In the genomic region with DNA sequence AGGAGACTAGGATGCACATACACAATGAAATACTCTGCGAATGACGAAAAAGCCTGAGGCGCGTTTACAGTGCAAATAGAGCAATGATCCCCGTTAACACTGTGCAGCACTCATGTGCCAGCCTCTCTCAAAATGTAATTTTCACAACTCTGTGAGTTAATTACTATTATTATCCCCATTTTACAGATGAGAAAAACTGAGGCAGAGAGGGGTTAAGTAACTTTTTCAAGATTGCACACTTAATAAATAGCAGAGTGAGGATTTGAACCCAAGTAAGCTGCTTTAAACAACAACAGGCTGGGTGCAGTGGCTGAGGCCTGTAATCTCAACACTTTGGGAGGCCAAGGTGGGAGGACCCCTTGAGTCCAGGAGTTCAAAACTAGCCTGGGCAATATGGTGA, we compare ENCODE assay signal across 39 cellular contexts. TPM values are rescaled to one million over a fixed set of nuclear protein-coding genes. Genes with fewer than 3 reads are reported as not detected.
"Had no signal": no experiment of that assay in that cellular context is flagged by ENCODE, and none has a peak within 500 bp of the region (broad histone marks: within the 10 kb centered on the region; RNA-seq: fewer than 3 reads in every experiment).

No MANE protein-coding gene starts in this region.

- ATAC-seq: activated CD4-positive, alpha-beta T cell treated with anti-CD3 and anti-CD28 coated beads for 36 hours; activated CD8-positive, alpha-beta memory T cell treated with anti-CD3 and anti-CD28 coated beads, Interleukin-2, amount 10 ng/mL, durations not matched to agents 7 days and 5 days; activated CD8-positive, alpha-beta T cell treated with anti-CD3 and anti-CD28 coated beads, Interleukin-2, amount 10 ng/mL, durations not matched to agents 7 days and 5 days; foreskin keratinocyte; gastrocnemius medialis; heart left ventricle; T-helper 17 cell had no signal

- H3K27ac Mint-ChIP-seq: activated CD4-positive, alpha-beta memory T cell treated with anti-CD3 and anti-CD28 coated beads for 36 hours; activated CD4-positive, alpha-beta T cell treated with anti-CD3 and anti-CD28 coated beads for 36 hours; activated CD4-positive, alpha-beta T cell treated with anti-CD3 and anti-CD28 coated beads, Interleukin-2, amount 10 ng/mL, durations not matched to agents 24 days and 14 days; activated CD8-positive, alpha-beta memory T cell treated with anti-CD3 and anti-CD28 coated beads, Interleukin-2, amount 10 ng/mL, durations not matched to agents 7 days and 5 days; activated CD8-positive, alpha-beta T cell treated with anti-CD3 and anti-CD28 coated beads, Interleukin-2, amount 10 ng/mL, durations not matched to agents 7 days and 5 days; activated naive CD4-positive, alpha-beta T cell treated with anti-CD3 and anti-CD28 coated beads for 36 hours; activated naive CD4-positive, alpha-beta T cell treated with anti-CD3 and anti-CD28 coated beads, Interleukin-2, amount 50 U/mL, for 24 hours; activated naive CD8-positive, alpha-beta T cell treated with anti-CD3 and anti-CD28 coated beads, Interleukin-2, amount 10 ng/mL, durations not matched to agents 7 days and 5 days; activated T-helper 1 cell treated with anti-CD3 and anti-CD28 coated beads, Interleukin-12 subunit alpha, Interleukin-12 subunit beta, Interleukin-2, Interleukin-4 antibody, amounts not matched to agents 30 ng/mL and 10 ng/mL and 1 ng/mL, durations not matched to agents 14 hours and 24 hours and 36 hours; activated T-helper 2 cell treated with anti-CD3 and anti-CD28 coated beads, Interferon-gamma antibody, Interleukin-2, Interleukin-4, amounts not matched to agents 10 μg/mL and 5 μg/mL and 100 μg/mL, durations not matched to agents 14 hours and 24 hours and 36 hours; T-helper 17 cell; T-helper 2 cell treated with Interferon-gamma antibody and Interleukin-4, amounts not matched to agents 5 μg/mL and 100 μg/mL, for 36 hours had no signal

- H3K4me3 ChIP-seq: ascending aorta, breast epithelium, cardiac muscle cell, colonic mucosa, esophagus muscularis mucosa, gastrocnemius medialis, heart left ventricle had no signal

- H3K36me3 ChIP-seq: ascending aorta, breast epithelium, cardiac muscle cell, colonic mucosa, esophagus muscularis mucosa, gastrocnemius medialis, heart left ventricle, WERI-Rb-1 had no signal

- FAIRE-seq: endometrium, endothelial cell of umbilical vein had no signal

- H3K4me1 Mint-ChIP-seq: activated CD4-positive, alpha-beta T cell treated with anti-CD3 and anti-CD28 coated beads for 36 hours; activated CD4-positive, alpha-beta T cell treated with anti-CD3 and anti-CD28 coated beads, Interleukin-2, amount 10 ng/mL, durations not matched to agents 24 days and 14 days; activated CD8-positive, alpha-beta memory T cell treated with anti-CD3 and anti-CD28 coated beads, Interleukin-2, amount 10 ng/mL, durations not matched to agents 7 days and 5 days; activated naive CD4-positive, alpha-beta T cell treated with anti-CD3 and anti-CD28 coated beads, Interleukin-2, amount 50 U/mL, for 24 hours; activated naive CD8-positive, alpha-beta T cell treated with anti-CD3 and anti-CD28 coated beads, Interleukin-2, amount 10 ng/mL, durations not matched to agents 7 days and 5 days had no signal

- H3K4me3 Mint-ChIP-seq: activated CD4-positive, alpha-beta memory T cell treated with anti-CD3 and anti-CD28 coated beads for 36 hours; activated CD4-positive, alpha-beta T cell treated with anti-CD3 and anti-CD28 coated beads for 36 hours; activated CD4-positive, alpha-beta T cell treated with anti-CD3 and anti-CD28 coated beads, Interleukin-2, amount 10 ng/mL, durations not matched to agents 24 days and 14 days; activated CD8-positive, alpha-beta memory T cell treated with anti-CD3 and anti-CD28 coated beads, Interleukin-2, amount 10 ng/mL, durations not matched to agents 7 days and 5 days; activated CD8-positive, alpha-beta T cell treated with anti-CD3 and anti-CD28 coated beads, Interleukin-2, amount 10 ng/mL, durations not matched to agents 7 days and 5 days; activated naive CD4-positive, alpha-beta T cell treated with anti-CD3 and anti-CD28 coated beads for 36 hours; activated naive CD4-positive, alpha-beta T cell treated with anti-CD3 and anti-CD28 coated beads, Interleukin-2, amount 50 U/mL, for 24 hours; activated naive CD8-positive, alpha-beta T cell treated with anti-CD3 and anti-CD28 coated beads, Interleukin-2, amount 10 ng/mL, durations not matched to agents 7 days and 5 days; activated T-helper 1 cell treated with anti-CD3 and anti-CD28 coated beads, Interleukin-12 subunit alpha, Interleukin-12 subunit beta, Interleukin-2, Interleukin-4 antibody, amounts not matched to agents 30 ng/mL and 10 ng/mL and 1 ng/mL, durations not matched to agents 14 hours and 24 hours and 36 hours; brain; T-helper 17 cell; T-helper 2 cell treated with Interferon-gamma antibody and Interleukin-4, amounts not matched to agents 5 μg/mL and 100 μg/mL, for 36 hours had no signal

- H3K27me3 Mint-ChIP-seq: activated naive CD4-positive, alpha-beta T cell treated with anti-CD3 and anti-CD28 coated beads, Interleukin-2, amount 50 U/mL, for 24 hours had no signal

- H3K9me3 Mint-ChIP-seq: activated CD4-positive, alpha-beta memory T cell treated with anti-CD3 and anti-CD28 coated beads for 36 hours; activated CD4-positive, alpha-beta T cell treated with anti-CD3 and anti-CD28 coated beads, Interleukin-2, amount 10 ng/mL, durations not matched to agents 24 days and 14 days; activated naive CD4-positive, alpha-beta T cell treated with anti-CD3 and anti-CD28 coated beads for 36 hours; activated naive CD4-positive, alpha-beta T cell treated with anti-CD3 and anti-CD28 coated beads, Interleukin-2, amount 50 U/mL, for 24 hours; activated naive CD8-positive, alpha-beta T cell treated with anti-CD3 and anti-CD28 coated beads, Interleukin-2, amount 10 ng/mL, durations not matched to agents 7 days and 5 days; activated T-helper 1 cell treated with anti-CD3 and anti-CD28 coated beads, Interleukin-12 subunit alpha, Interleukin-12 subunit beta, Interleukin-2, Interleukin-4 antibody, amounts not matched to agents 30 ng/mL and 10 ng/mL and 1 ng/mL, durations not matched to agents 14 hours and 24 hours and 36 hours; activated T-helper 2 cell treated with anti-CD3 and anti-CD28 coated beads, Interferon-gamma antibody, Interleukin-2, Interleukin-4, amounts not matched to agents 10 μg/mL and 5 μg/mL and 100 μg/mL, durations not matched to agents 14 hours and 24 hours and 36 hours; T-helper 2 cell treated with Interferon-gamma antibody and Interleukin-4, amounts not matched to agents 5 μg/mL and 100 μg/mL, for 36 hours had no signal

- H3K27ac ChIP-seq: ascending aorta, breast epithelium, cardiac muscle cell, colonic mucosa, esophagus muscularis mucosa, foreskin keratinocyte, gastrocnemius medialis, heart left ventricle, WERI-Rb-1 had no signal

- DNase-seq: activated CD4-positive, alpha-beta memory T cell treated with anti-CD3 and anti-CD28 coated beads for 36 hours; activated CD4-positive, alpha-beta T cell treated with anti-CD3 and anti-CD28 coated beads for 36 hours; activated CD4-positive, alpha-beta T cell treated with anti-CD3 and anti-CD28 coated beads, Interleukin-2, amount 10 ng/mL, durations not matched to agents 24 days and 14 days; activated CD4-positive, CD25-positive, alpha-beta regulatory T cell; activated CD4-positive, CD25-positive, alpha-beta regulatory T cell treated with anti-CD3 and anti-CD28 coated beads, Interleukin-2, amount 50 U/mL, for 72 hours; activated CD8-positive, alpha-beta memory T cell treated with anti-CD3 and anti-CD28 coated beads, Interleukin-2, amount 10 ng/mL, durations not matched to agents 7 days and 5 days; activated CD8-positive, alpha-beta memory T cell treated with anti-CD3 and anti-CD28 coated beads, Interleukin-2, amount 50 U/mL, for 4 hours; activated CD8-positive, alpha-beta T cell treated with anti-CD3 and anti-CD28 coated beads, Interleukin-2, amount 10 ng/mL, durations not matched to agents 7 days and 5 days; activated effector memory CD4-positive, alpha-beta T cell treated with anti-CD3 and anti-CD28 coated beads, Interleukin-2, amount 50 U/mL, for 16 hours; activated naive CD4-positive, alpha-beta T cell treated with anti-CD3 and anti-CD28 coated beads for 36 hours; activated naive CD8-positive, alpha-beta T cell treated with anti-CD3 and anti-CD28 coated beads, Interleukin-2, amount 10 ng/mL, durations not matched to agents 7 days and 5 days; activated T-cell treated with anti-CD3 and anti-CD28 coated beads, Interleukin-2, amount 50 U/mL, for 1 hour; activated T-cell treated with anti-CD3 and anti-CD28 coated beads, Interleukin-2, amount 50 U/mL, for 48 hours; central memory CD4-positive, alpha-beta T cell; cerebellar nuclear complex; colonic mucosa; effector CD8-positive, alpha-beta T cell; foreskin keratinocyte; gastrocnemius medialis; glutamatergic neuron; heart left ventricle; T-helper 1 cell; T-helper 17 cell; T1000; WERI-Rb-1 had no signal

- H3K27me3 ChIP-seq: ascending aorta, breast epithelium, cardiac muscle cell, colonic mucosa, esophagus muscularis mucosa, foreskin keratinocyte, gastrocnemius medialis, heart left ventricle had no signal

- H3K9me3 ChIP-seq: ascending aorta, breast epithelium, colonic mucosa, esophagus muscularis mucosa, gastrocnemius medialis, heart left ventricle had no signal

- H3K4me1 ChIP-seq: ascending aorta, breast epithelium, colonic mucosa, esophagus muscularis mucosa, gastrocnemius medialis had no signal

- H3K36me3 Mint-ChIP-seq: activated CD4-positive, alpha-beta memory T cell treated with anti-CD3 and anti-CD28 coated beads for 36 hours; activated CD8-positive, alpha-beta memory T cell treated with anti-CD3 and anti-CD28 coated beads, Interleukin-2, amount 10 ng/mL, durations not matched to agents 7 days and 5 days; activated naive CD4-positive, alpha-beta T cell treated with anti-CD3 and anti-CD28 coated beads, Interleukin-2, amount 50 U/mL, for 24 hours; activated naive CD8-positive, alpha-beta T cell treated with anti-CD3 and anti-CD28 coated beads, Interleukin-2, amount 10 ng/mL, durations not matched to agents 7 days and 5 days; brain had no signal

RNA-seq across cellular contexts. Expression of gene SYT12, which starts 21.6 kb away (rescaled TPM):
- total RNA-seq: activated CD4-positive, alpha-beta memory T cell treated with anti-CD3 and anti-CD28 coated beads for 36 hours; activated CD4-positive, alpha-beta T cell treated with anti-CD3 and anti-CD28 coated beads, Interleukin-2, amount 10 ng/mL, durations not matched to agents 24 days and 14 days; activated CD8-positive, alpha-beta memory T cell treated with anti-CD3 and anti-CD28 coated beads for 36 hours; activated CD8-positive, alpha-beta memory T cell treated with anti-CD3 and anti-CD28 coated beads, Interleukin-2, amount 10 ng/mL, durations not matched to agents 7 days and 5 days; activated CD8-positive, alpha-beta T cell treated with anti-CD3 and anti-CD28 coated beads, Interleukin-2, amount 10 ng/mL, durations not matched to agents 7 days and 5 days; activated naive CD4-positive, alpha-beta T cell treated with anti-CD3 and anti-CD28 coated beads for 36 hours; activated naive CD8-positive, alpha-beta T cell treated with anti-CD3 and anti-CD28 coated beads, Interleukin-2, amount 10 ng/mL, durations not matched to agents 7 days and 5 days; activated T-helper 1 cell treated with anti-CD3 and anti-CD28 coated beads, Interleukin-12 subunit alpha, Interleukin-12 subunit beta, Interleukin-2, Interleukin-4 antibody, amounts not matched to agents 30 ng/mL and 10 ng/mL and 1 ng/mL, durations not matched to agents 14 hours and 24 hours and 36 hours; activated T-helper 2 cell treated with anti-CD3 and anti-CD28 coated beads, Interferon-gamma antibody, Interleukin-2, Interleukin-4, amounts not matched to agents 10 μg/mL and 5 μg/mL and 100 μg/mL, durations not matched to agents 14 hours and 24 hours and 36 hours; endothelial cell of umbilical vein; T-helper 17 cell had no signal
- polyA plus RNA-seq: cardiac muscle cell, endothelial cell of umbilical vein had no signal

RNA-seq across cellular contexts. Expression of gene C11orf86, which starts 26.2 kb away (rescaled TPM):
- total RNA-seq: activated CD4-positive, alpha-beta memory T cell treated with anti-CD3 and anti-CD28 coated beads for 36 hours; activated CD4-positive, alpha-beta T cell treated with anti-CD3 and anti-CD28 coated beads for 36 hours; activated CD4-positive, alpha-beta T cell treated with anti-CD3 and anti-CD28 coated beads, Interleukin-2, amount 10 ng/mL, durations not matched to agents 24 days and 14 days; activated CD8-positive, alpha-beta memory T cell treated with anti-CD3 and anti-CD28 coated beads for 36 hours; activated CD8-positive, alpha-beta memory T cell treated with anti-CD3 and anti-CD28 coated beads, Interleukin-2, amount 10 ng/mL, durations not matched to agents 7 days and 5 days; activated CD8-positive, alpha-beta T cell treated with anti-CD3 and anti-CD28 coated beads, Interleukin-2, amount 10 ng/mL, durations not matched to agents 7 days and 5 days; activated naive CD4-positive, alpha-beta T cell treated with anti-CD3 and anti-CD28 coated beads for 36 hours; activated naive CD8-positive, alpha-beta T cell treated with anti-CD3 and anti-CD28 coated beads, Interleukin-2, amount 10 ng/mL, durations not matched to agents 7 days and 5 days; activated T-helper 1 cell treated with anti-CD3 and anti-CD28 coated beads, Interleukin-12 subunit alpha, Interleukin-12 subunit beta, Interleukin-2, Interleukin-4 antibody, amounts not matched to agents 30 ng/mL and 10 ng/mL and 1 ng/mL, durations not matched to agents 14 hours and 24 hours and 36 hours; activated T-helper 2 cell treated with anti-CD3 and anti-CD28 coated beads, Interferon-gamma antibody, Interleukin-2, Interleukin-4, amounts not matched to agents 10 μg/mL and 5 μg/mL and 100 μg/mL, durations not matched to agents 14 hours and 24 hours and 36 hours; ascending aorta; breast epithelium; cardiac muscle cell; dermis microvascular lymphatic vessel endothelial cell; endothelial cell of umbilical vein; epithelial cell of proximal tubule; esophagus muscularis mucosa; foreskin keratinocyte; gastrocnemius medialis; heart left ventricle; T-helper 17 cell had no signal
- polyA plus RNA-seq: cardiac muscle cell, endothelial cell of umbilical vein, foreskin keratinocyte, heart left ventricle had no signal

RNA-seq across cellular contexts. Expression of gene RHOD, which starts 55.3 kb away (rescaled TPM):
- total RNA-seq: activated CD8-positive, alpha-beta T cell treated with anti-CD3 and anti-CD28 coated beads, Interleukin-2, amount 10 ng/mL, durations not matched to agents 7 days and 5 days; T-helper 17 cell had no signal
